In genomic region chr6:99622044-99622443, GRCh38 we compare ENCODE assay signal across 4 cellular contexts. TPM values are rescaled to one million over a fixed set of nuclear protein-coding genes. Genes with fewer than 3 reads are reported as not detected.
"Had no signal": no experiment of that assay in that cellular context is flagged by ENCODE, and none has a peak within 500 bp of the region (broad histone marks: within the 10 kb centered on the region; RNA-seq: fewer than 3 reads in every experiment).

No MANE protein-coding gene starts in this region.

RNA-seq across cellular contexts. Expression of gene PRDM13, which starts 15.4 kb away (rescaled TPM):
- total RNA-seq: GM23248, H4, H9, HFFc6 had no signal
- polyA plus RNA-seq: GM23248 had no signal
